ENCODE assay signal across 1 cellular context in the genomic region with DNA sequence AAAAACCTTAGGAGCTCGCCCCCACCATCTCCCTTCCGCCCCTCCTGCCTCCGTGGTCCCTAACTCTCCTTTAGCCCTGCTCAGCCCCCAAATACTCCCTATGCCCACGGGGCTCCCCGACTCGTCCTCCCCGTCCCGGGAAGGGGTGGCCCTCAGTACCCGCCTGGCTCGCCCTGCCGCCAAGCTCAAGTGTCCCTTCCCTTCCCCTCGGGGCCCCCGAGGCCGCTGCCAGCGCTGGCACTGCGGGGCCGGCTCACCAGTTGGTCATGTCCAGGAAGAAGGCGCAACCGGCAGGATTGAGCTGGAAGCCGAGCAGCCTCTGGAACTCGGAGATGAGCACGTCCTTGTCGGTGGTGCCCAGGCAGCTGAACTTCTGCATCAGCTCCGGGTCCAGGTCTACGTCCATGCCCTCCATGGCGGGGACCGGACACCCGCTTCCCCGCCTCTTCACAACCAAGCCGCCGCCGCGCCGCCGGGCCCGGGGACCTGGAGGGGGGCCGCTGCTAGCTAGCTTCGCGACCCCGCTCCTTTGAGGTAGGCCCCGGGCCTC.
TF ChIP-seq lines count a peak whose summit lies in the region.

No MANE protein-coding gene starts in this region.

TF ChIP-seq in H1, 55 proteins besides CTCF, POLR2A, EP300 and RAD21:
- TF ChIP-seq PHF8 (conservative IDR thresholded peaks at IDR 0.05; ENCODE audit: low read depth, low read length): peak; percentile 48; the same call in 1 of the 2 replicates
- TF ChIP-seq TAF1 (IDR thresholded peaks at IDR 0.05; ENCODE audit: low read depth, low read length): 0 out of 2 replicates have a peak, but pooled peaks have one; percentile 16
- no peak for TF ChIP-seq CTBP2 (IDR thresholded peaks at IDR 0.05; ENCODE audit: borderline replicate concordance, insufficient read depth, insufficient read length, low read length)
- no peak for TF ChIP-seq SIRT6 (IDR thresholded peaks at IDR 0.05; ENCODE audit: low read length)
- TF ChIP-seq HDAC6 (IDR thresholded peaks at IDR 0.05; ENCODE audit: low read depth, low read length): no peak
- no peak for TF ChIP-seq KDM1A (IDR thresholded peaks at IDR 0.05; ENCODE audit: borderline replicate concordance, low read length)
- TF ChIP-seq HDAC2 (IDR thresholded peaks at IDR 0.05; ENCODE audit: borderline replicate concordance in 1 of 2, low read depth in 2 of 2, low read length in 2 of 2): no peak
- peak; percentile 77 for TF ChIP-seq KDM4A (IDR thresholded peaks at IDR 0.05; ENCODE audit: low read depth, low read length, severe bottlenecking)
